25 cellular contexts compared by ENCODE assay signal in the genomic region with DNA sequence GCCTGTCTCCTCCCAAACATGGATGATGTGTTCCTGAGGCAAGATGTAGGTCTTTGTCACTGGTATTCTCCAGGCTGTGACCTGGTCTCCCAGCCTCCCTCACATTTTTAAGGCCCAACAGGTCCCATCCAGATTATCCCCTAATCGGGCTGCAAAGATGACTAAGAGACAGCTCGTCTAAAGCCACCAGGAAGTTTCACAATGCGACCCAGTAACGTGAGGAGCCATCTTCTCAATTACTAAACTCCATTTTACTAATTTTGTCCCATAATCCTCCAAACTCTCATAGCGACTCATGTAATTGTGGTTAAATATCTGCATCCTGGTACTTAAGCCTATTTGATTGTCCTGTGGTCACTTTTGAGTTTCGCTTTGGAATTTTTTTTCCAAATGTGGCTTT. TPM values are rescaled to one million over a fixed set of nuclear protein-coding genes. Genes with fewer than 3 reads are reported as not detected.
DNase-seq lines count a peak whose midpoint lies in the region; ATAC-seq, FAIRE-seq and TF ChIP-seq lines count a peak whose summit lies in the region.
"Had no signal": no experiment of that assay in that cellular context is flagged by ENCODE, and none has a peak within 500 bp of the region (broad histone marks: within the 10 kb centered on the region; RNA-seq: fewer than 3 reads in every experiment).

No MANE protein-coding gene starts in this region.

- H3K4me2 ChIP-seq in HepG2 (ENCODE audit: low read depth, low read length): no peak overlapping the region

- BruUV-seq in HepG2 (replicated peaks; lab: Mats Ljungman, UMichigan): no TSS peak

- H3K36me3 ChIP-seq in tibial artery (peaks cover 94 to 99% (median 95%) of the 10 kb centered on the region in 3 donors), HepG2 (replicated peaks in 1 of 2; ENCODE audit: control insufficient read depth in 1 of 2, insufficient read depth in 2 of 2, low read length in 2 of 2) (peaks cover 32 to 85% of the 10 kb centered on the region in 2 experiments)

- H3K9ac ChIP-seq in HepG2 (ENCODE audit: insufficient read depth, low read depth, low read length): no peak overlapping the region

- H3K27ac ChIP-seq in tibial artery (no peak overlapping the region), HepG2 (ENCODE audit: extremely low read length, insufficient read depth, low read length) (no peak overlapping the region)

- H3K4me1 ChIP-seq in tibial artery (no peaks in the 10 kb centered on the region), HepG2 (ENCODE audit: insufficient read depth, low read length) (no peaks in the 10 kb centered on the region)

- H3K4me3 ChIP-seq in NB4 (ENCODE audit: low read depth, low read length): no peak overlapping the region
- no peak overlapping the region for H3K4me3 ChIP-seq in fibroblast of mammary gland (ENCODE audit: control insufficient read depth, low read depth, low read length)
- H3K4me3 ChIP-seq in tibial artery: no peak overlapping the region
- no peak overlapping the region for H3K4me3 ChIP-seq in HepG2 (replicated peaks in 1 of 3; ENCODE audit: insufficient read depth in 1 of 3, low read depth in 2 of 3, low read length in 3 of 3)

- TF ChIP-seq POLR2A in NB4 (IDR thresholded peaks at IDR 0.05; ENCODE audit: extremely low read depth, insufficient read length) (no peak), HepG2 (IDR thresholded peaks at IDR 0.05; ENCODE audit: insufficient read depth in 1 of 2, low read depth in 2 of 2, low read length in 2 of 2) (no peak)

- H3K9me3 ChIP-seq in tibial artery: no peaks in the 10 kb centered on the region
- no peaks in the 10 kb centered on the region for H3K9me3 ChIP-seq in HepG2 (ENCODE audit: low read length)

- in situ Hi-C loops in HepG2 (cut with HindIII; ENCODE audit: extremely low pct_ligation_motif_present, low pct_unique_long_range_greater_than_20kb): no loop called here

- WGBS in HepG2 (ENCODE audit: low lambda C conversion rate): 95% methylated on average over 6 of the region's 6 CpGs

- TF ChIP-seq EP300 in HepG2 (IDR thresholded peaks at IDR 0.05; ENCODE audit: low read depth in 2 of 2, low read length in 2 of 2) (no peak), HepG2 (CRISPR knock-in tag; IDR thresholded peaks at IDR 0.05; ENCODE audit: borderline replicate concordance) (no peak)

- POLR2A ChIA-PET in HepG2 (lab: Yijun Ruan, JAX): no interaction called here

- TF ChIP-seq RAD21 in HepG2 (CRISPR knock-in tag; IDR thresholded peaks at IDR 0.05): no peak

- no peaks in the 10 kb centered on the region for H3K79me2 ChIP-seq in HepG2 (ENCODE audit: insufficient read depth, low read length)

- intact Hi-C loops in tibial artery (cut with DNase I; ENCODE audit: low total_unique reads): no loop called here
- intact Hi-C loops in HepG2 (cut with micrococcal nuclease; ENCODE audit: unreplicated experiment): no loop called here

- FAIRE-seq in HepG2 (lab: Jason Lieb, UNC): no peak
- FAIRE-seq: GM12892, urothelium cell line had no signal

- DNase-seq in activated effector memory CD4-positive, alpha-beta T cell treated with anti-CD3 and anti-CD28 coated beads, Interleukin-2, amount 50 U/mL, for 16 hours: peak; percentile 31
- no peak for DNase-seq in activated effector memory CD4-positive, alpha-beta T cell treated with Interleukin-2 at 50 U/mL for 16 hours
- DNase-seq in NB4 (ENCODE audit: low read depth) (peak; percentile 70), fibroblast of mammary gland (ENCODE audit: low read depth) (peak; percentile 57), tibial artery (no peak), amniotic stem cell (lab: John Stamatoyannopoulos, UW) (no peak), HepG2 (ENCODE audit: low spot score) (no peak)
- DNase-seq: ACHN; activated CD8-positive, alpha-beta T cell treated with anti-CD3 and anti-CD28 coated beads, Interleukin-2, amount 10 ng/mL, durations not matched to agents 7 days and 5 days; activated T-cell treated with anti-CD3 and anti-CD28 coated beads, Interleukin-2, amount 50 U/mL, for 72 hours; CD4-positive, CD25-positive, alpha-beta regulatory T cell; DMS 273 treated with DMSO at 0.1 percent for 48 hours; effector CD8-positive, alpha-beta T cell; GDM1; mesenchymal stem cell; naive B cell; NCI-H1694 treated with DMSO at 0.1 percent for 48 hours; stimulated activated CD4-positive, alpha-beta T cell treated with anti-CD3 and anti-CD28 coated beads, Interleukin-12 subunit alpha, Interleukin-12 subunit beta, amount 100 ng/mL, for 4 hours; T-helper 2 cell had no signal

- no peak overlapping the region for H2AFZ ChIP-seq in HepG2 (ENCODE audit: low read length)

- ATAC-seq in GM19351 (IDR thresholded peaks at IDR 0.05; ENCODE audit: unreplicated experiment): no peak
- ATAC-seq in HepG2: no peak
- ATAC-seq: activated CD8-positive, alpha-beta T cell treated with anti-CD3 and anti-CD28 coated beads, Interleukin-2, amount 10 ng/mL, durations not matched to agents 7 days and 5 days; activated T-cell treated with anti-CD3 and anti-CD28 coated beads, Interleukin-2, amount 50 U/mL, for 72 hours had no signal

- CTCF ChIA-PET in HepG2 (lab: Yijun Ruan, JAX; ENCODE audit: low intra/inter-chr PET ratio, low total read pairs): no interaction called here

- H4K20me1 ChIP-seq in HepG2 (ENCODE audit: insufficient read depth, low read length): no peaks in the 10 kb centered on the region

- no peak for TF ChIP-seq CTCF in NB4 (IDR thresholded peaks at IDR 0.05; ENCODE audit: low read depth, low read length)
- TF ChIP-seq CTCF in fibroblast of mammary gland (conservative IDR thresholded peaks at IDR 0.05; ENCODE audit: control insufficient read depth, insufficient read depth, low read depth, low read length): no peak
- TF ChIP-seq CTCF in tibial artery (IDR thresholded peaks at IDR 0.05): no peak
- TF ChIP-seq CTCF in HepG2 (CRISPR knock-in tag; IDR thresholded peaks at IDR 0.05): no peak

- H3K27me3 ChIP-seq in tibial artery: no peaks in the 10 kb centered on the region
- H3K27me3 ChIP-seq in HepG2 (ENCODE audit: control insufficient read depth in 1 of 2, insufficient read depth in 2 of 2, low read length in 2 of 2): no peaks in the 10 kb centered on the region

TF ChIP-seq in HepG2, 621 proteins besides CTCF, POLR2A, EP300 and RAD21 (continues in another document):
- no peak for TF ChIP-seq NFATC3 (CRISPR knock-in tag; IDR thresholded peaks at IDR 0.05)

RNA-seq across cellular contexts. Expression of gene PLA2G4F, which starts 8.6 kb away (rescaled TPM):
- total RNA-seq in HepG2 (2016; rRNA removed; fragmentation: Illumina TruSeq; extraction: Trizol): not detected in 2 replicates
- not detected in 2 replicates for total RNA-seq in HepG2 (2016; cell fraction: cytosol; rRNA removed; fragmentation: Illumina TruSeq; extraction: Trizol; ENCODE audit: low read depth)
- not detected in 2 replicates for total RNA-seq in HepG2 (2016; cell fraction: insoluble cytoplasmic fraction; rRNA removed; fragmentation: Illumina TruSeq; extraction: Trizol)
- not detected in 2 replicates for total RNA-seq in HepG2 (2016; cell fraction: membrane; rRNA removed; fragmentation: Illumina TruSeq; extraction: Trizol)
- not detected in 2 replicates for total RNA-seq in HepG2 (2016; cell fraction: nucleus; rRNA removed; fragmentation: Illumina TruSeq; extraction: Trizol)
- 0.01 and 0.07 TPM in 2 replicates for polyA plus RNA-seq in HepG2 (2011; rRNA removed)
- polyA plus RNA-seq in HepG2 (2011; cell fraction: cytosol; rRNA removed): not detected in 2 replicates
- polyA plus RNA-seq in HepG2 (2011; cell fraction: nucleus; rRNA removed): not detected in 2 replicates
- polyA plus RNA-seq in HepG2 (2012): not detected in 2 replicates
- polyA plus RNA-seq in HepG2 (2016; cell fraction: cytosol; fragmentation: Illumina TruSeq; extraction: Trizol; ENCODE audit: low read depth): not detected in 2 replicates
- not detected in 2 replicates for polyA plus RNA-seq in HepG2 (2016; cell fraction: insoluble cytoplasmic fraction; fragmentation: Illumina TruSeq; extraction: Trizol; ENCODE audit: low read depth)
- polyA plus RNA-seq in HepG2 (2016; cell fraction: membrane; fragmentation: Illumina TruSeq; extraction: Trizol; ENCODE audit: low read depth): not detected in 2 replicates
- polyA plus RNA-seq in HepG2 (2016; cell fraction: nucleus; fragmentation: Illumina TruSeq; extraction: Trizol; ENCODE audit: insufficient read depth, low read depth): not detected in 2 replicates
- polyA minus RNA-seq in HepG2 (2011; rRNA and poly(A)+ RNA removed; ENCODE audit: low replicate concordance): 0.16 TPM in 1 of 2 replicates, not detected in the other
- polyA minus RNA-seq in HepG2 (2011; cell fraction: cytosol; rRNA and poly(A)+ RNA removed): not detected in 2 replicates
- not detected in 2 replicates for polyA minus RNA-seq in HepG2 (2011; cell fraction: nucleus; rRNA and poly(A)+ RNA removed)
- total RNA-seq: activated CD8-positive, alpha-beta T cell treated with anti-CD3 and anti-CD28 coated beads, Interleukin-2, amount 10 ng/mL, durations not matched to agents 7 days and 5 days; CD4-positive, CD25-positive, alpha-beta regulatory T cell; chondrocyte; omental fat pad; subcutaneous adipose tissue had no signal
- polyA plus RNA-seq: CD4-positive, CD25-positive, alpha-beta regulatory T cell had no signal

RNA-seq across cellular contexts. Expression of gene VPS39, which starts 43.0 kb away (rescaled TPM):
- 22.5 and 22.9 TPM in 2 replicates for total RNA-seq in HepG2 (2016; rRNA removed; fragmentation: Illumina TruSeq; extraction: Trizol)
- total RNA-seq in HepG2 (2016; cell fraction: cytosol; rRNA removed; fragmentation: Illumina TruSeq; extraction: Trizol; ENCODE audit: low read depth): 4.7 and 5.6 TPM in 2 replicates
- total RNA-seq in HepG2 (2016; cell fraction: insoluble cytoplasmic fraction; rRNA removed; fragmentation: Illumina TruSeq; extraction: Trizol): 20.3 and 22.5 TPM in 2 replicates
- total RNA-seq in HepG2 (2016; cell fraction: membrane; rRNA removed; fragmentation: Illumina TruSeq; extraction: Trizol): 7.8 and 8.0 TPM in 2 replicates
- total RNA-seq in HepG2 (2016; cell fraction: nucleus; rRNA removed; fragmentation: Illumina TruSeq; extraction: Trizol): 40.3 and 47.8 TPM in 2 replicates
- polyA plus RNA-seq in HepG2 (2011; rRNA removed): 28.7 and 32.0 TPM in 2 replicates
- 15.2 and 16.2 TPM in 2 replicates for polyA plus RNA-seq in HepG2 (2011; cell fraction: cytosol; rRNA removed)
- 117 and 131 TPM in 2 replicates for polyA plus RNA-seq in HepG2 (2011; cell fraction: nucleus; rRNA removed)
- polyA plus RNA-seq in HepG2 (2012): 17.8 and 19.3 TPM in 2 replicates
- polyA plus RNA-seq in HepG2 (2016; cell fraction: cytosol; fragmentation: Illumina TruSeq; extraction: Trizol; ENCODE audit: low read depth): 1.0 and 1.2 TPM in 2 replicates
- 12.2 and 15.1 TPM in 2 replicates for polyA plus RNA-seq in HepG2 (2016; cell fraction: insoluble cytoplasmic fraction; fragmentation: Illumina TruSeq; extraction: Trizol; ENCODE audit: low read depth)
- 3.5 and 3.6 TPM in 2 replicates for polyA plus RNA-seq in HepG2 (2016; cell fraction: membrane; fragmentation: Illumina TruSeq; extraction: Trizol; ENCODE audit: low read depth)
- polyA plus RNA-seq in HepG2 (2016; cell fraction: nucleus; fragmentation: Illumina TruSeq; extraction: Trizol; ENCODE audit: insufficient read depth, low read depth): 55.7 and 58.7 TPM in 2 replicates
- 33.6 and 47.8 TPM in 2 replicates for polyA minus RNA-seq in HepG2 (2011; rRNA and poly(A)+ RNA removed; ENCODE audit: low replicate concordance)
- 13.5 and 13.7 TPM in 2 replicates for polyA minus RNA-seq in HepG2 (2011; cell fraction: cytosol; rRNA and poly(A)+ RNA removed)
- 91.0 and 104 TPM in 2 replicates for polyA minus RNA-seq in HepG2 (2011; cell fraction: nucleus; rRNA and poly(A)+ RNA removed)

Comparison
In these comparisons a context has a peak if more than half of its experiments do, and no peak if none do; other contexts are left out.
1. DNase-seq: peak in activated effector memory CD4-positive, alpha-beta T cell treated with anti-CD3 and anti-CD28 coated beads, Interleukin-2, amount 50 U/mL, for 16 hours (single experiment), NB4 (single experiment) and fibroblast of mammary gland (single experiment); none in activated effector memory CD4-positive, alpha-beta T cell treated with Interleukin-2 at 50 U/mL for 16 hours (single experiment), tibial artery (0 of 2), amniotic stem cell (single experiment) and HepG2 (single experiment).